In genomic region chr14:85852900-85853299, GRCh38 we compare ENCODE assay signal across 15 cellular contexts.
DNase-seq lines count a peak whose midpoint lies in the region; ATAC-seq and TF ChIP-seq lines count a peak whose summit lies in the region.
"Had no signal": no experiment of that assay in that cellular context is flagged by ENCODE, and none has a peak within 500 bp of the region (broad histone marks: within the 10 kb centered on the region; RNA-seq: fewer than 3 reads in every experiment).

No MANE protein-coding gene starts in this region.

- no peaks in the 10 kb centered on the region for H3K4me1 ChIP-seq in colonic mucosa

- H3K27me3 ChIP-seq in colonic mucosa = no peaks in the 10 kb centered on the region

- H3K9me3 ChIP-seq in SK-N-MC (ENCODE audit: low read depth, low read length) (no peaks in the 10 kb centered on the region), colonic mucosa (no peaks in the 10 kb centered on the region)

- no peak for TF ChIP-seq CTCF in colonic mucosa (IDR thresholded peaks at IDR 0.05)

- H3K4me3 ChIP-seq in SK-N-MC (no peak overlapping the region), colonic mucosa (no peak overlapping the region)
- H3K4me3 ChIP-seq: GM23248 had no signal

- no peak overlapping the region for H3K9ac ChIP-seq in SK-N-MC (ENCODE audit: insufficient read length)
- no peak overlapping the region for H3K9ac ChIP-seq in colonic mucosa (ENCODE audit: low read depth in 2 of 2, low read length in 2 of 2)
- H3K9ac ChIP-seq: GM23248 had no signal

- no peak for ATAC-seq in activated T-cell treated with anti-CD3 and anti-CD28 coated beads, Interleukin-2, amount 50 U/mL, for 72 hours (replicated peaks in 1 of 2)
- ATAC-seq in GM21825 (IDR thresholded peaks at IDR 0.05; ENCODE audit: unreplicated experiment) = no peak

- H3K27ac Mint-ChIP-seq in activated T-cell treated with anti-CD3 and anti-CD28 coated beads, Interleukin-2, amount 50 U/mL, for 72 hours = peak overlapping the region; percentile 9
- H3K27ac Mint-ChIP-seq: B cell; CD4-positive, alpha-beta T cell had no signal

- no peak overlapping the region for H3K4me3 Mint-ChIP-seq in activated T-cell treated with anti-CD3 and anti-CD28 coated beads, Interleukin-2, amount 50 U/mL, for 72 hours
- H3K4me3 Mint-ChIP-seq: B cell; CD4-positive, alpha-beta T cell had no signal

- H3K9me3 Mint-ChIP-seq in activated T-cell treated with anti-CD3 and anti-CD28 coated beads, Interleukin-2, amount 50 U/mL, for 72 hours = no peaks in the 10 kb centered on the region
- H3K9me3 Mint-ChIP-seq: CD4-positive, alpha-beta T cell had no signal

- H3K36me3 ChIP-seq in SK-N-MC (ENCODE audit: insufficient read depth, low read length) (no peaks in the 10 kb centered on the region), colonic mucosa (no peaks in the 10 kb centered on the region)

- no peaks in the 10 kb centered on the region for H3K4me1 Mint-ChIP-seq in activated T-cell treated with anti-CD3 and anti-CD28 coated beads, Interleukin-2, amount 50 U/mL, for 72 hours (ENCODE audit: low read depth)
- H3K4me1 Mint-ChIP-seq: B cell had no signal

- no peaks in the 10 kb centered on the region for H3K27me3 Mint-ChIP-seq in activated T-cell treated with anti-CD3 and anti-CD28 coated beads, Interleukin-2, amount 50 U/mL, for 72 hours (ENCODE audit: low read depth)
- H3K27me3 Mint-ChIP-seq: B cell; CD4-positive, alpha-beta T cell had no signal

- intact Hi-C loops in colonic mucosa (cut with DNase I) = no loop called here

- DNase-seq in activated T-cell treated with anti-CD3 and anti-CD28 coated beads, Interleukin-2, amount 50 U/mL, for 72 hours = no peak
- DNase-seq in activated T-cell treated with anti-CD3 and anti-CD28 coated beads, Interleukin-2, amount 50 U/mL, for 1 hour = no peak
- DNase-seq in NCI-H460 (ENCODE audit: extremely low read depth, low read depth) (peak; percentile 18), SK-N-MC (ENCODE audit: low read depth, low spot score) (no peak), fibroblast of the conjunctiva (ENCODE audit: low read depth) (peak; percentile 21), colonic mucosa (no peak), NCI-H2227 treated with DMSO at 0.1 percent for 48 hours (lab: John Stamatoyannopoulos, UW) (no peak)
- DNase-seq: C1 segment of cervical spinal cord; CD4-positive, alpha-beta T cell; GF-D8; GM23248; H7; IMR-90 had no signal

- H3K27ac ChIP-seq in SK-N-MC (peak overlapping the region; percentile 85; the same call in 1 of the 2 replicates), colonic mucosa (no peak overlapping the region)
- H3K27ac ChIP-seq: GM23248 had no signal

- no peaks in the 10 kb centered on the region for H3K36me3 Mint-ChIP-seq in activated T-cell treated with anti-CD3 and anti-CD28 coated beads, Interleukin-2, amount 50 U/mL, for 72 hours (ENCODE audit: insufficient read depth in 2 of 2)

Comparison
In these comparisons a context has a peak if more than half of its experiments do, and no peak if none do; other contexts are left out.
1. DNase-seq: peak in NCI-H460 (single experiment) and fibroblast of the conjunctiva (single experiment); none in activated T-cell treated with anti-CD3 and anti-CD28 coated beads, Interleukin-2, amount 50 U/mL, for 72 hours (0 of 2), activated T-cell treated with anti-CD3 and anti-CD28 coated beads, Interleukin-2, amount 50 U/mL, for 1 hour (single experiment), SK-N-MC (single experiment), colonic mucosa (single experiment) and NCI-H2227 treated with DMSO at 0.1 percent for 48 hours (single experiment).